Comparison of ENCODE assay signal across 23 cellular contexts in the genomic region with DNA sequence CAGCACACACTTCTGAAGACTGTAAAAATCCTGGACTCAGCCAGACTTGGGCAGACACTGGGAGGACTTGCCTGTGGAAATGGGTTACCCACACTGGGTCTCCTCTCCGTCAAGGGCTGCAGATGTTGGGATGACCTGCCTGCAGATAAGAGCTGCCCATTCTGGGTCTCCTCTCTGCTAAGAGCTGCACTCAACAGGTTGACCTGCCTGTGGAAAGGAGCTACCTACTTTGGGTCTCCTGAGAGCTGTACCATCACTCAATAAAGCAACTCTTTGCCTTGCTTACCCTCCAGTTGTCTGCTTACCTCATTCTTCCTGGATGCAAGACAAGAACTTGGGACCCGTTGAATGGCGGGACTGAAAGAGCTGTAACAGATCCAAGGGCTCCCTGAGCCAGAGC.
"Had no signal": no experiment of that assay in that cellular context is flagged by ENCODE, and none has a peak within 500 bp of the region (broad histone marks: within the 10 kb centered on the region; RNA-seq: fewer than 3 reads in every experiment).

No MANE protein-coding gene starts in this region.

- H3K27me3 ChIP-seq: colonic mucosa, dorsolateral prefrontal cortex, esophagus muscularis mucosa, esophagus squamous epithelium, foreskin keratinocyte, gastrocnemius medialis, gastroesophageal sphincter, heart left ventricle, heart right ventricle had no signal

- DNase-seq: colonic mucosa; cortex of kidney; dermis blood vessel endothelial cell; dorsolateral prefrontal cortex; effector CD4-positive, alpha-beta T cell; effector CD8-positive, alpha-beta T cell; effector memory CD4-positive, alpha-beta T cell; effector memory CD8-positive, alpha-beta T cell; endodermal cell; erythroblast; esophagus squamous epithelium; foreskin fibroblast; foreskin keratinocyte; foreskin melanocyte; gastrocnemius medialis; glutamatergic neuron; head of caudate nucleus; heart left ventricle; heart right ventricle had no signal

- H3K4me3 ChIP-seq: colonic mucosa, coronary artery, dorsolateral prefrontal cortex, esophagus muscularis mucosa, esophagus squamous epithelium, gastrocnemius medialis, gastroesophageal sphincter, heart left ventricle, heart right ventricle had no signal

- H3K36me3 ChIP-seq: colonic mucosa had no signal

- H3K4me1 ChIP-seq: colonic mucosa, esophagus squamous epithelium, foreskin keratinocyte, gastrocnemius medialis, gastroesophageal sphincter had no signal

- H3K27ac ChIP-seq: colonic mucosa, coronary artery, dorsolateral prefrontal cortex, epithelial cell of prostate, esophagus muscularis mucosa, esophagus squamous epithelium, foreskin keratinocyte, gastrocnemius medialis, gastroesophageal sphincter, heart left ventricle, heart right ventricle had no signal

- H3K9me3 ChIP-seq: colonic mucosa, esophagus muscularis mucosa, esophagus squamous epithelium, gastrocnemius medialis, gastroesophageal sphincter, heart left ventricle, heart right ventricle had no signal
